20 cellular contexts compared by ENCODE assay signal in genomic region chr2:144042751-144043150, GRCh38.
"Had no signal": no experiment of that assay in that cellular context is flagged by ENCODE, and none has a peak within 500 bp of the region (broad histone marks: within the 10 kb centered on the region; RNA-seq: fewer than 3 reads in every experiment).

No MANE protein-coding gene starts in this region.

- DNase-seq: activated B cell treated with CpG ODN at 0.5 μM for 24 hours; activated CD4-positive, alpha-beta memory T cell treated with anti-CD3 and anti-CD28 coated beads for 36 hours; activated CD4-positive, alpha-beta T cell treated with anti-CD3 and anti-CD28 coated beads for 1 hour; activated CD4-positive, alpha-beta T cell treated with anti-CD3 and anti-CD28 coated beads, Interleukin-2, amount 10 ng/mL, durations not matched to agents 7 days and 5 days; activated CD8-positive, alpha-beta memory T cell treated with anti-CD3 and anti-CD28 coated beads for 24 hours; activated effector memory CD4-positive, alpha-beta T cell treated with anti-CD3 and anti-CD28 coated beads, Interleukin-2, amount 50 U/mL, for 16 hours; activated naive CD4-positive, alpha-beta T cell treated with Interleukin-2 at 50 U/mL for 16 hours; activated T-cell treated with anti-CD3 and anti-CD28 coated beads, Interleukin-2, amount 50 U/mL, for 4 hours; amygdala; MM.1S; NCI-H1105 treated with DMSO at 0.1 percent for 48 hours; NCI-H1436 treated with DMSO at 0.1 percent for 48 hours; NCI-H1930; NCI-H2107; NCI-H510A treated with DMSO at 0.1 percent for 48 hours; Peyer's patch; Right ventricle myocardium superior; SW 1271 had no signal

- FAIRE-seq: astrocyte, colon had no signal
